In genomic region chr13:51721485-51721884, GRCh38 we compare ENCODE assay signal across 12 cellular contexts.
DNase-seq lines count a peak whose midpoint lies in the region; ATAC-seq and TF ChIP-seq lines count a peak whose summit lies in the region.
"Had no signal": no experiment of that assay in that cellular context is flagged by ENCODE, and none has a peak within 500 bp of the region (broad histone marks: within the 10 kb centered on the region; RNA-seq: fewer than 3 reads in every experiment).

No MANE protein-coding gene starts in this region.

- no peak overlapping the region for H3K27ac ChIP-seq in transverse colon

- intact Hi-C loops in transverse colon (cut with DNase I; ENCODE audit: low total_unique reads) = no loop called here

- DNase-seq in GM13977 (ENCODE audit: low spot score) = peak; percentile 16
- no peak for DNase-seq in left lobe of liver (ENCODE audit: low spot score)
- DNase-seq in endothelial cell (ENCODE audit: low spot score) = no peak
- no peak for DNase-seq in NCI-H2171 (lab: John Stamatoyannopoulos, UW)
- DNase-seq in transverse colon = no peak
- DNase-seq: activated gamma-delta T cell treated with Interleukin-2 at 50 U/mL for 16 hours, erythroblast, NCI-H1048, SK-N-SH had no signal

- H3K4me3 Mint-ChIP-seq in endothelial cell (ENCODE audit: unreplicated experiment) = no peak overlapping the region

- TF ChIP-seq EP300 in transverse colon (IDR thresholded peaks at IDR 0.05; ENCODE audit: low read depth) = no peak

- no peaks in the 10 kb centered on the region for H3K36me3 ChIP-seq in transverse colon

- no peak overlapping the region for H3K4me3 ChIP-seq in transverse colon

- no peaks in the 10 kb centered on the region for H3K9me3 Mint-ChIP-seq in endothelial cell (ENCODE audit: unreplicated experiment)

- H3K36me3 Mint-ChIP-seq in endothelial cell (ENCODE audit: low read depth, unreplicated experiment) = no peaks in the 10 kb centered on the region

- no peaks in the 10 kb centered on the region for H3K9me3 ChIP-seq in transverse colon
- H3K9me3 ChIP-seq: SK-N-SH had no signal

- no peaks in the 10 kb centered on the region for H3K4me1 Mint-ChIP-seq in endothelial cell (ENCODE audit: unreplicated experiment)

- no peak for TF ChIP-seq POLR2A in transverse colon (IDR thresholded peaks at IDR 0.05)

- in situ Hi-C loops in GM13977 (cut with MboI; ENCODE audit: low pct_unique_long_range_greater_than_20kb, low sequenced_read_pairs, unreplicated experiment) = no loop called here
- in situ Hi-C loops in transverse colon (cut with MboI; ENCODE audit: low pct_ligation_motif_present in 1 of 4, low pct_unique_long_range_greater_than_20kb in 1 of 4, low sequenced_read_pairs in 3 of 4) = no loop called here

- peaks cover 0 to 7% (median 0%) of the 10 kb centered on the region in 4 donors for H3K4me1 ChIP-seq in transverse colon

- TF ChIP-seq CTCF in GM13977 (IDR thresholded peaks at IDR 0.05; ENCODE audit: extremely low read depth, insufficient read depth, missing control alignments) (no peak), endothelial cell (IDR thresholded peaks at IDR 0.05; ENCODE audit: unreplicated experiment) (no peak), transverse colon (IDR thresholded peaks at IDR 0.05) (no peak)

- H3K27ac Mint-ChIP-seq in endothelial cell (ENCODE audit: unreplicated experiment) = no peak overlapping the region

- no peaks in the 10 kb centered on the region for H3K27me3 Mint-ChIP-seq in endothelial cell (ENCODE audit: unreplicated experiment)

- 63 to 66% methylated on average over 2 to 3 of the region's 3 CpGs for WGBS in transverse colon (ENCODE audit: low coverage in 1 of 2), 2 donors

- ATAC-seq in GM21619 (IDR thresholded peaks at IDR 0.05; ENCODE audit: unreplicated experiment) = peak; percentile 81
- peak; percentile 85 for ATAC-seq in HG03521 (IDR thresholded peaks at IDR 0.05; ENCODE audit: unreplicated experiment)
- ATAC-seq in left lobe of liver = peak; percentile 60
- ATAC-seq in SK-N-SH treated with all-trans-retinoic acid at 6 μM for 48 hours = no peak

- H3K27me3 ChIP-seq in transverse colon = no peaks in the 10 kb centered on the region

TF ChIP-seq in SK-N-SH treated with all-trans-retinoic acid at 6 μM for 48 hours, 23 proteins besides CTCF, POLR2A, EP300 and RAD21:
- no peak for TF ChIP-seq GLIS3 (CRISPR knock-in tag; IDR thresholded peaks at IDR 0.05)
- TF ChIP-seq ISL1 (CRISPR knock-in tag; IDR thresholded peaks at IDR 0.05) = no peak
- no peak for TF ChIP-seq ZNF565 (CRISPR knock-in tag; conservative IDR thresholded peaks at IDR 0.05; ENCODE audit: low read depth)
- TF ChIP-seq PATZ1 (CRISPR knock-in tag; IDR thresholded peaks at IDR 0.05; ENCODE audit: borderline replicate concordance) = no peak
- no peak for TF ChIP-seq OSR1 (CRISPR knock-in tag; IDR thresholded peaks at IDR 0.05)
- no peak for TF ChIP-seq ESRRG (CRISPR knock-in tag; IDR thresholded peaks at IDR 0.05)
- no peak for TF ChIP-seq CREB5 (CRISPR knock-in tag; IDR thresholded peaks at IDR 0.05; ENCODE audit: low read depth)
- no peak for TF ChIP-seq CSRNP3 (CRISPR knock-in tag; IDR thresholded peaks at IDR 0.05)
- no peak for TF ChIP-seq ZFP30 (CRISPR knock-in tag; IDR thresholded peaks at IDR 0.05)
- no peak for TF ChIP-seq BACH2 (CRISPR knock-in tag; IDR thresholded peaks at IDR 0.05; ENCODE audit: borderline replicate concordance)
- no peak for TF ChIP-seq TSHZ2 (CRISPR knock-in tag; IDR thresholded peaks at IDR 0.05)
- no peak for TF ChIP-seq ARNTL (CRISPR knock-in tag; IDR thresholded peaks at IDR 0.05; ENCODE audit: borderline replicate concordance, low read depth)
- TF ChIP-seq TOX (CRISPR knock-in tag; IDR thresholded peaks at IDR 0.05; ENCODE audit: borderline replicate concordance) = no peak
- TF ChIP-seq ZNF8 (CRISPR knock-in tag; IDR thresholded peaks at IDR 0.05) = no peak
- no peak for TF ChIP-seq CSDC2 (CRISPR knock-in tag; IDR thresholded peaks at IDR 0.05)
